ENCODE assay signal across 8 cellular contexts in the genomic region with DNA sequence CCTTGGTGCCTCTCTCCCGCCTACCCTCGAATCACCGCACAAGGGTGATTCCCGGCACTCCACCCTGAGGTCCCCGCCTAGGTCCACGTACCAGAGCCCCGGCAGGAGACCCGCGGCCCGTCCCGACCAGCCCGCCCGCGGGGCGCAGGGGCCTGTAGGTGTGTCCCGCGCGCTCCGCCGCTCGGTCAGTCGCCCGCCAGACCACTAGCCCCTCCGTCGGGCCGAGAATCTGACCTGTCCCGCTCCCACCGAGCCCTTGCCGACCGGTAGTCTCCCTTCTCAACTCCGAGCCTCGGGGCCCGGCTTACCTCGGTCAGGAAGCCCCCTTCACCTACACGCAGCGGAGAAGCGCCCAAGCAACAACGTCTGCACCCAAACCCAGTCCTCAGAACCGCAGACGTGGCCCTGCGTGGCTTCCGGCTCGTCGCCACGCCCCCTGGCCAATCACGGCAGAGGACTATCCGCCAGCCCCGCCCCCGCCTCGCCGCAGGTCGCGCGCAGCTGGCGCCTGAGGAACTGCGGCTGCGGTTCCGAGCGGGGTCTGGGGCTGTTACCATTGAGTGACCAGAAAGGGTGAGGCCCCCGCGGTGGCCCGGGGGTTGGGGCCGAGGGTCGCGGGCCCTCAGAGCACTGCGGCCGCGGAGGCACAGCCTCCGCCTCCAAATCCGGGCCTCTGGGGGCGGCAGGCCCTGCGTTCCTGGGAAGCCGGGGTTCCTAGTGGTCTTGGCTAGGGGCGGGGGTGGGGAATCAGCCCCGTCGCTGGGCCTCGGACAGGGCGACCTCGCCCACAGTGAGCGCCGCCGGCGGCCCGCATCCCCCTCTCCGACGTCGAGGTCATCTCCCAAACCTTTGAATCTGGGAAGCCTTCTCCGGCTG. TPM values are rescaled to one million over a fixed set of nuclear protein-coding genes. Genes with fewer than 3 reads are reported as not detected.
DNase-seq lines count a peak whose midpoint lies in the region; ATAC-seq and TF ChIP-seq lines count a peak whose summit lies in the region.

Gene PGM3 (minus strand): TSS at position 395 of the 876 bp plus-strand sequence. CDS start 2,253 bp downstream, outside the sequence.
Gene RWDD2A (plus strand): TSS at position 487 of the 876 bp plus-strand sequence. CDS start 1,095 bp downstream, outside the sequence.

- H3K4me1 ChIP-seq in Caco-2 (peaks cover 24% of the 10 kb centered on the region), NT2/D1 (ENCODE audit: insufficient read depth, insufficient read length) (peaks cover 3% of the 10 kb centered on the region), endocrine pancreas (ENCODE audit: control insufficient read depth, insufficient read depth, low read length) (peaks cover 17% of the 10 kb centered on the region), mesodermal cell (ENCODE audit: control insufficient read depth, insufficient read depth, low read length, poor library complexity, severe bottlenecking) (peaks cover 8% of the 10 kb centered on the region)

- no peaks in the 10 kb centered on the region for H3K9me3 ChIP-seq in Caco-2
- no peaks in the 10 kb centered on the region for H3K9me3 ChIP-seq in NT2/D1 (ENCODE audit: insufficient read depth, low read length)
- H3K9me3 ChIP-seq in endocrine pancreas (ENCODE audit: control insufficient read depth, low read length): no peaks in the 10 kb centered on the region
- H3K9me3 ChIP-seq in mesodermal cell (ENCODE audit: control insufficient read depth, low read length): no peaks in the 10 kb centered on the region

- H3K27me3 Mint-ChIP-seq in Caco-2 (ENCODE audit: insufficient read depth, unreplicated experiment): no peaks in the 10 kb centered on the region

- no peaks in the 10 kb centered on the region for H3K9me3 Mint-ChIP-seq in Caco-2 (ENCODE audit: unreplicated experiment)

- peak within 1 kb of the TSS; percentile 91 for H3K27ac ChIP-seq in mesodermal cell (ENCODE audit: low read depth, low read length, severe bottlenecking)

- CTCF ChIA-PET in Caco-2 (lab: Charles Lee): no interaction called here

- POLR2A ChIA-PET in Caco-2 (lab: Charles Lee): interaction anchor here (0.6 to 1.0 kb wide), 3 partner anchors 9 to 385 kb away, joined by 3 to 7 read pairs (median 5); no protein-coding TSS in a partner anchor

- H3K36me3 Mint-ChIP-seq in Caco-2 (ENCODE audit: insufficient read depth, unreplicated experiment): peaks cover 66% of the 10 kb centered on the region

- H3K27me3 ChIP-seq in Caco-2 (replicated peaks; ENCODE audit: control insufficient read depth, insufficient read depth, low read length) (no peaks in the 10 kb centered on the region), NT2/D1 (ENCODE audit: insufficient read depth, insufficient read length) (peaks cover 2% of the 10 kb centered on the region), endocrine pancreas (ENCODE audit: control insufficient read depth, insufficient read depth, low read length) (no peaks in the 10 kb centered on the region)

- peak within 1 kb of the TSS; percentile 92 for H3K27ac Mint-ChIP-seq in Caco-2 (ENCODE audit: unreplicated experiment)

- WGBS in mesodermal cell (ENCODE audit: insufficient coverage in 2 of 2), 2 experiments: 0 to 1% methylated on average over 65 to 86 of the region's 88 CpGs

- TF ChIP-seq CTCF in Caco-2 (IDR thresholded peaks at IDR 0.05; ENCODE audit: insufficient read depth in 1 of 2, low read depth in 1 of 2, low read length in 1 of 2, severe bottlenecking in 1 of 2, unreplicated experiment in 1 of 2): no peak

- ATAC-seq in GM21360 (IDR thresholded peaks at IDR 0.05; ENCODE audit: unreplicated experiment): peak; percentile 99

- H3K9ac ChIP-seq in NT2/D1 (ENCODE audit: insufficient read length, low read depth) (peak within 1 kb of the TSS; percentile 69), endocrine pancreas (ENCODE audit: control insufficient read depth, insufficient read depth, low read length) (peak within 1 kb of the TSS; percentile 95)

- intact Hi-C loops in Caco-2 (cut with micrococcal nuclease; ENCODE audit: unreplicated experiment): loop anchor here (1.0 to 10.0 kb wide), 4 partner anchors 22 to 343 kb away; partner anchors contain the start of genes DOP1A and PRSS35

- peak within 1 kb of the TSS; percentile 97 for H3K4me3 ChIP-seq in Caco-2 (ENCODE audit: low read depth, low read length)
- peak within 1 kb of the TSS; percentile 72 for H3K4me3 ChIP-seq in NT2/D1 (ENCODE audit: insufficient read length, low read depth)
- peak within 1 kb of the TSS; percentile 96 for H3K4me3 ChIP-seq in endocrine pancreas (ENCODE audit: control insufficient read depth, insufficient read depth, low read length)
- peak within 1 kb of the TSS; percentile 90 for H3K4me3 ChIP-seq in mesodermal cell (ENCODE audit: extremely low read depth, insufficient read depth, low read length, poor library complexity, severe bottlenecking)

- peak; percentile 89 to 94 for DNase-seq in Caco-2
- DNase-seq in HS-5 (ENCODE audit: low read depth): peak; percentile 47
- peak; percentile 56 for DNase-seq in NT2/D1 (ENCODE audit: low read depth, low spot score)
- peak; percentile 57 for DNase-seq in activated CD8-positive, alpha-beta memory T cell treated with anti-CD3 and anti-CD28 coated beads, Interleukin-2, amount 50 U/mL, for 24 hours (ENCODE audit: extremely low read depth)
- peak; percentile 70 for DNase-seq in stimulated activated CD8-positive, alpha-beta memory T cell treated with anti-CD3 and anti-CD28 coated beads, Interleukin-15, amount 100 ng/mL, for 24 hours (ENCODE audit: low read depth)

- H3K36me3 ChIP-seq in Caco-2 (ENCODE audit: control insufficient read depth, insufficient read depth, low read length): peaks cover 2% of the 10 kb centered on the region
- H3K36me3 ChIP-seq in NT2/D1 (ENCODE audit: insufficient read depth, insufficient read length, low read length): peaks cover 46% of the 10 kb centered on the region
- H3K36me3 ChIP-seq in endocrine pancreas (ENCODE audit: control insufficient read depth, insufficient read depth, low read length): no peaks in the 10 kb centered on the region
- peaks cover 64% of the 10 kb centered on the region for H3K36me3 ChIP-seq in mesodermal cell (ENCODE audit: control insufficient read depth, insufficient read depth, low read length)

- no TSS peak for BruUV-seq in Caco-2 (replicated peaks; lab: Mats Ljungman, UMichigan)

- peak within 1 kb of the TSS; percentile 90 for H3K4me3 Mint-ChIP-seq in Caco-2 (ENCODE audit: unreplicated experiment)

- H3K4me1 Mint-ChIP-seq in Caco-2 (ENCODE audit: low read depth, unreplicated experiment): peaks cover 16% of the 10 kb centered on the region

RNA-seq across cellular contexts. Expression of gene PGM3, which starts in this region (rescaled TPM):
- 96.4 and 97.0 TPM in 2 replicates for total RNA-seq in Caco-2 (2022)
- polyA plus RNA-seq in mesodermal cell (2013, experiment 1 of 2): 83.6 TPM
- polyA plus RNA-seq in mesodermal cell (2013, experiment 2 of 2): 90.7 TPM

RNA-seq across cellular contexts. Expression of gene RWDD2A, which starts in this region (rescaled TPM):
- total RNA-seq in Caco-2 (2022): 3.5 and 3.6 TPM in 2 replicates
- polyA plus RNA-seq in mesodermal cell (2013, experiment 1 of 2): 7.0 TPM
- polyA plus RNA-seq in mesodermal cell (2013, experiment 2 of 2): 6.6 TPM

Comparison
In these comparisons a context has a peak if more than half of its experiments do, and no peak if none do; other contexts are left out.
1. Peak in every context shown above with its lines: DNase-seq, ATAC-seq, H3K4me3 ChIP-seq and H3K27ac ChIP-seq.